Comparison of ENCODE assay signal across 22 cellular contexts in the genomic region with DNA sequence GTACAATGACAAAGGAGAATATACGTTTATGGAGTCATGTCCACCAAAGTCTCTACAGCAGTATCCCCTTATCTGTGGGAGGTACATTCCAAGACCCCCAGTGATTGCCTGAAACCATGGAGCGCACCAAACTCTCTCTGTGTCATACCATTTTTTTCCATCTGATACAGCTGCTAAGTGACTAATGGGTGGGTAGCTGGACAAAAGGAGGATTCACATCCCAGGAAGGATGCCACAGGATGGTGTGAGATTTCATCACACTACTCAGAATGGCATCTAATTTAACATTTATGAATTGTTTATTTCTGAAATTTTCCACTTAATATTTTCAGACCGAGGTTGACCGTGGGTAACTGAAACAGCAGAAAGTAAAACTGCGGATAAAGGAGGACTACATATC. TPM values are rescaled to one million over a fixed set of nuclear protein-coding genes. Genes with fewer than 3 reads are reported as not detected.
DNase-seq lines count a peak whose midpoint lies in the region; ATAC-seq and TF ChIP-seq lines count a peak whose summit lies in the region.
"Had no signal": no experiment of that assay in that cellular context is flagged by ENCODE, and none has a peak within 500 bp of the region (broad histone marks: within the 10 kb centered on the region; RNA-seq: fewer than 3 reads in every experiment).

No MANE protein-coding gene starts in this region.

- DNase-seq in EL (peak; percentile 28), GM23338 (ENCODE audit: low spot score) (no peak), NCI-H460 (ENCODE audit: extremely low read depth, low read depth) (peak; percentile 14), foreskin melanocyte (peak; percentile 21), brain microvascular endothelial cell (no peak), NCI-H1105 (lab: John Stamatoyannopoulos, UW) (no peak), superior temporal gyrus (ENCODE audit: extremely low spot score) (no peak)
- no peak for DNase-seq in activated CD4-positive, alpha-beta T cell treated with anti-CD3 and anti-CD28 coated beads for 36 hours
- DNase-seq: Calu3; CD8-positive, alpha-beta T cell; DMS 273 treated with DMSO at 0.1 percent for 48 hours; DMS53; DND-41; GF-D8; GOT3; H7; HFFc6; KG1 had no signal

- no peak overlapping the region for H3K4me2 ChIP-seq in GM23338
- H3K4me2 ChIP-seq: BLaER1 treated with 17β-estradiol and CSF1 and Interleukin-3, amounts not matched to agents 10 nM and 100 nM had no signal

- H3K27ac ChIP-seq in GM23338 (ENCODE audit: low read depth) (no peak overlapping the region), brain microvascular endothelial cell (no peak overlapping the region)
- H3K27ac ChIP-seq: BLaER1 treated with 17β-estradiol and CSF1 and Interleukin-3, amounts not matched to agents 10 nM and 100 nM had no signal

- H3K36me3 Mint-ChIP-seq in GM23338 (ENCODE audit: low read depth): 0 out of 3 replicates have a peak, but pooled peaks cover 3% of the 10 kb centered on the region
- H3K36me3 Mint-ChIP-seq in activated CD4-positive, alpha-beta T cell treated with anti-CD3 and anti-CD28 coated beads for 36 hours (ENCODE audit: low read depth): no peaks in the 10 kb centered on the region
- H3K36me3 Mint-ChIP-seq: CD8-positive, alpha-beta T cell had no signal

- no peaks in the 10 kb centered on the region for H3K4me1 Mint-ChIP-seq in GM23338
- peaks cover 5% of the 10 kb centered on the region for H3K4me1 Mint-ChIP-seq in activated CD4-positive, alpha-beta T cell treated with anti-CD3 and anti-CD28 coated beads for 36 hours
- H3K4me1 Mint-ChIP-seq: B cell had no signal

- no peak for ATAC-seq in GM23338
- ATAC-seq in activated CD4-positive, alpha-beta T cell treated with anti-CD3 and anti-CD28 coated beads for 36 hours: no peak
- ATAC-seq: CD8-positive, alpha-beta T cell; HCT116; HepG2 had no signal

- peak overlapping the region; percentile 36; the same call in 1 of the 2 replicates for H3K27ac Mint-ChIP-seq in GM23338
- no peak overlapping the region for H3K27ac Mint-ChIP-seq in activated CD4-positive, alpha-beta T cell treated with anti-CD3 and anti-CD28 coated beads for 36 hours
- H3K27ac Mint-ChIP-seq: B cell; CD8-positive, alpha-beta T cell; HFFc6 had no signal

- POLR2A ChIA-PET in activated CD4-positive, alpha-beta T cell treated with anti-CD3 and anti-CD28 coated beads for 36 hours (lab: Charles Lee): no interaction called here

- in situ Hi-C loops in brain microvascular endothelial cell (cut with HindIII; ENCODE audit: low pct_ligation_motif_present, low sequenced_read_pairs): no loop called here

- CTCF ChIA-PET in activated CD4-positive, alpha-beta T cell treated with anti-CD3 and anti-CD28 coated beads for 36 hours (lab: Charles Lee): no interaction called here

- no peaks in the 10 kb centered on the region for H3K4me1 ChIP-seq in GM23338 (ENCODE audit: insufficient read depth)
- H3K4me1 ChIP-seq: BLaER1 treated with 17β-estradiol and CSF1 and Interleukin-3, amounts not matched to agents 10 nM and 100 nM had no signal

- H3K9me2 ChIP-seq in GM23338 (ENCODE audit: insufficient read depth): no peaks in the 10 kb centered on the region

- no peaks in the 10 kb centered on the region for H3K79me2 ChIP-seq in GM23338 (replicated peaks; ENCODE audit: insufficient read depth)

- H3K4me3 Mint-ChIP-seq in GM23338: no peak overlapping the region
- no peak overlapping the region for H3K4me3 Mint-ChIP-seq in activated CD4-positive, alpha-beta T cell treated with anti-CD3 and anti-CD28 coated beads for 36 hours
- H3K4me3 Mint-ChIP-seq: B cell; CD8-positive, alpha-beta T cell; HFFc6 had no signal

- peaks cover 2% of the 10 kb centered on the region for H3K27me3 Mint-ChIP-seq in GM23338 (ENCODE audit: insufficient read depth, low read depth, poor library complexity)
- no peaks in the 10 kb centered on the region for H3K27me3 Mint-ChIP-seq in activated CD4-positive, alpha-beta T cell treated with anti-CD3 and anti-CD28 coated beads for 36 hours
- H3K27me3 Mint-ChIP-seq: B cell had no signal

- no peaks in the 10 kb centered on the region for H3F3A ChIP-seq in GM23338 (replicated peaks; ENCODE audit: low read depth)

- H3K9me3 Mint-ChIP-seq in GM23338: peaks cover 3% of the 10 kb centered on the region; the same call in 1 of the 3 replicates
- no peaks in the 10 kb centered on the region for H3K9me3 Mint-ChIP-seq in activated CD4-positive, alpha-beta T cell treated with anti-CD3 and anti-CD28 coated beads for 36 hours (ENCODE audit: low read depth)
- H3K9me3 Mint-ChIP-seq: CD8-positive, alpha-beta T cell had no signal

- H3K27me3 ChIP-seq in GM23338 (ENCODE audit: insufficient read depth) (no peaks in the 10 kb centered on the region), brain microvascular endothelial cell (replicated peaks) (no peaks in the 10 kb centered on the region)
- H3K27me3 ChIP-seq: BLaER1 treated with 17β-estradiol and CSF1 and Interleukin-3, amounts not matched to agents 10 nM and 100 nM had no signal

- no peak overlapping the region for H2AFZ ChIP-seq in GM23338

- intact Hi-C loops in activated CD4-positive, alpha-beta T cell treated with anti-CD3 and anti-CD28 coated beads for 36 hours (cut with DNase I, micrococcal nuclease): no loop called here

- H3K4me3 ChIP-seq in GM23338 (no peak overlapping the region), brain microvascular endothelial cell (ENCODE audit: low read depth, low read length) (no peak overlapping the region)
- H3K4me3 ChIP-seq: BLaER1 treated with 17β-estradiol and CSF1 and Interleukin-3, amounts not matched to agents 10 nM and 100 nM had no signal

- no peaks in the 10 kb centered on the region for H4K20me1 ChIP-seq in GM23338 (replicated peaks; ENCODE audit: insufficient read depth)
- H4K20me1 ChIP-seq: BLaER1 treated with 17β-estradiol and CSF1 and Interleukin-3, amounts not matched to agents 10 nM and 100 nM had no signal

- TF ChIP-seq CTCF in GM23338 (conservative IDR thresholded peaks at IDR 0.05; ENCODE audit: low read depth in 2 of 2) (no peak), brain microvascular endothelial cell (IDR thresholded peaks at IDR 0.05; ENCODE audit: low read depth, low read length, missing control alignments) (no peak)

- H3K36me3 ChIP-seq in GM23338 (ENCODE audit: insufficient read depth) (no peaks in the 10 kb centered on the region), brain microvascular endothelial cell (replicated peaks) (no peaks in the 10 kb centered on the region)
- H3K36me3 ChIP-seq: BLaER1 treated with 17β-estradiol and CSF1 and Interleukin-3, amounts not matched to agents 10 nM and 100 nM had no signal

TF ChIP-seq in GM23338, 12 proteins besides CTCF, POLR2A, EP300 and RAD21:
- TF ChIP-seq JUNB (IDR thresholded peaks at IDR 0.05; ENCODE audit: unreplicated experiment) (no peak), POLR2AphosphoS5 (IDR thresholded peaks at IDR 0.05; ENCODE audit: low read depth) (no peak), EZH2phosphoT487 (IDR thresholded peaks at IDR 0.05; ENCODE audit: unreplicated experiment) (no peak)
- TF ChIP-seq, protein P1, sequence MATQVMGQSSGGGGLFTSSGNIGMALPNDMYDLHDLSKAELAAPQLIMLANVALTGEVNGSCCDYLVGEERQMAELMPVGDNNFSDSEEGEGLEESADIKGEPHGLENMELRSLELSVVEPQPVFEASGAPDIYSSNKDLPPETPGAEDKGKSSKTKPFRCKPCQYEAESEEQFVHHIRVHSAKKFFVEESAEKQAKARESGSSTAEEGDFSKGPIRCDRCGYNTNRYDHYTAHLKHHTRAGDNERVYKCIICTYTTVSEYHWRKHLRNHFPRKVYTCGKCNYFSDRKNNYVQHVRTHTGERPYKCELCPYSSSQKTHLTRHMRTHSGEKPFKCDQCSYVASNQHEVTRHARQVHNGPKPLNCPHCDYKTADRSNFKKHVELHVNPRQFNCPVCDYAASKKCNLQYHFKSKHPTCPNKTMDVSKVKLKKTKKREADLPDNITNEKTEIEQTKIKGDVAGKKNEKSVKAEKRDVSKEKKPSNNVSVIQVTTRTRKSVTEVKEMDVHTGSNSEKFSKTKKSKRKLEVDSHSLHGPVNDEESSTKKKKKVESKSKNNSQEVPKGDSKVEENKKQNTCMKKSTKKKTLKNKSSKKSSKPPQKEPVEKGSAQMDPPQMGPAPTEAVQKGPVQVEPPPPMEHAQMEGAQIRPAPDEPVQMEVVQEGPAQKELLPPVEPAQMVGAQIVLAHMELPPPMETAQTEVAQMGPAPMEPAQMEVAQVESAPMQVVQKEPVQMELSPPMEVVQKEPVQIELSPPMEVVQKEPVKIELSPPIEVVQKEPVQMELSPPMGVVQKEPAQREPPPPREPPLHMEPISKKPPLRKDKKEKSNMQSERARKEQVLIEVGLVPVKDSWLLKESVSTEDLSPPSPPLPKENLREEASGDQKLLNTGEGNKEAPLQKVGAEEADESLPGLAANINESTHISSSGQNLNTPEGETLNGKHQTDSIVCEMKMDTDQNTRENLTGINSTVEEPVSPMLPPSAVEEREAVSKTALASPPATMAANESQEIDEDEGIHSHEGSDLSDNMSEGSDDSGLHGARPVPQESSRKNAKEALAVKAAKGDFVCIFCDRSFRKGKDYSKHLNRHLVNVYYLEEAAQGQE (IDR thresholded peaks at IDR 0.05; ENCODE audit: unreplicated experiment): no peak

RNA-seq across cellular contexts. Expression of gene AGA, which starts 49.8 kb away (rescaled TPM):
- 12.8 and 26.8 TPM in 2 replicates for total RNA-seq in GM23338 (2014; rRNA removed; shearing (Covaris generic))
- polyA plus RNA-seq in GM23338 (2016; fragmentation: Nextera tagmentation; extraction: Ambion mirVana): 4.3 and 5.5 TPM in 2 replicates
- total RNA-seq in NCI-H460 (2014; rRNA removed; shearing (Covaris generic)): 113 and 129 TPM in 2 replicates
- 83.0 and 100 TPM in 2 replicates for polyA plus RNA-seq in NCI-H460 (2014; cell fraction: nucleus; rRNA removed)
- 10 to 100 TPM; 20.8 to 27.7 TPM for total RNA-seq in activated CD4-positive, alpha-beta T cell treated with anti-CD3 and anti-CD28 coated beads for 36 hours

Comparison
In these comparisons a context has a peak if more than half of its experiments do, and no peak if none do; other contexts are left out.
1. DNase-seq: peak in EL (single experiment), NCI-H460 (single experiment) and foreskin melanocyte (single experiment); none in GM23338 (single experiment), brain microvascular endothelial cell (single experiment), NCI-H1105 (single experiment), activated CD4-positive, alpha-beta T cell treated with anti-CD3 and anti-CD28 coated beads for 36 hours (single experiment) and superior temporal gyrus (single experiment).